In the genomic region with DNA sequence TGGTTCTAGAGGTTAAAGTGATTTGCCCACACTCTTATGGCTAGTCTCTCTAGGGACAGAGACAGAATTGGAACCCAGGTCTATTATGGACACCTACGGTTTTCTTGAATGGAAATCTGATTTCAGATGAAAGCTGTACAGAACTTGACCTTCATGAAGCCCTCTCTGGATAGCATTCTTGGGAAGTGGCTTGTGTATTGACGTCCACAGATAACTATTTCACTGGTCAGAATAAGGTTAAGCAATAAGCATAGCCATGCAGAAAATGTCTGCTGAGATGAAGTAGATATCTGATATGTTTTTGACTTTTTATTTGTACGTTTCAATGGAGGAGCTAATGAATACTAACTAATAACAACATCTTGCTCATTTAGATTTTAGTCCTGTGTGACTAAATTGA, we compare ENCODE assay signal across 8 cellular contexts. TPM values are rescaled to one million over a fixed set of nuclear protein-coding genes. Genes with fewer than 3 reads are reported as not detected.
DNase-seq lines count a peak whose midpoint lies in the region; ATAC-seq, FAIRE-seq and TF ChIP-seq lines count a peak whose summit lies in the region.

No MANE protein-coding gene starts in this region.

- H3K9me3 Mint-ChIP-seq in activated naive CD4-positive, alpha-beta T cell treated with anti-CD3 and anti-CD28 coated beads for 36 hours, result no peaks in the 10 kb centered on the region

- peak overlapping the region; percentile 68 for H3K4me3 Mint-ChIP-seq in activated naive CD4-positive, alpha-beta T cell treated with anti-CD3 and anti-CD28 coated beads for 36 hours

- H3K4me2 ChIP-seq in HepG2 (ENCODE audit: low read depth, low read length), result peak overlapping the region; percentile 70

- peak overlapping the region; percentile 61; the same call in 1 of the 2 replicates for H3K9ac ChIP-seq in HepG2 (ENCODE audit: insufficient read depth, low read depth, low read length)

- TF ChIP-seq CTCF in brain microvascular endothelial cell (IDR thresholded peaks at IDR 0.05; ENCODE audit: low read depth, low read length, missing control alignments) (no peak), HepG2 (CRISPR knock-in tag; IDR thresholded peaks at IDR 0.05) (no peak), upper lobe of right lung (IDR thresholded peaks at IDR 0.05) (no peak)

- H3K27me3 Mint-ChIP-seq in activated naive CD4-positive, alpha-beta T cell treated with anti-CD3 and anti-CD28 coated beads for 36 hours (ENCODE audit: low read depth), result peaks cover 50% of the 10 kb centered on the region

- H3K4me1 Mint-ChIP-seq in activated naive CD4-positive, alpha-beta T cell treated with anti-CD3 and anti-CD28 coated beads for 36 hours (ENCODE audit: low read depth), result peaks cover 13% of the 10 kb centered on the region

- H3K36me3 Mint-ChIP-seq in activated naive CD4-positive, alpha-beta T cell treated with anti-CD3 and anti-CD28 coated beads for 36 hours (ENCODE audit: low read depth), result no peaks in the 10 kb centered on the region

- TF ChIP-seq EP300 in HepG2 (IDR thresholded peaks at IDR 0.05; ENCODE audit: low read depth in 2 of 2, low read length in 2 of 2) (no peak), HepG2 (CRISPR knock-in tag; IDR thresholded peaks at IDR 0.05; ENCODE audit: borderline replicate concordance) (no peak)

- H2AFZ ChIP-seq in HepG2 (ENCODE audit: low read length), result no peak overlapping the region

- no peak for TF ChIP-seq POLR2A in HepG2 (IDR thresholded peaks at IDR 0.05; ENCODE audit: insufficient read depth in 1 of 2, low read depth in 2 of 2, low read length in 2 of 2)

- H3K27ac ChIP-seq in brain microvascular endothelial cell, result peak overlapping the region; percentile 96
- H3K27ac ChIP-seq in HepG2 (ENCODE audit: extremely low read length, insufficient read depth, low read length), result no peak overlapping the region
- H3K27ac ChIP-seq in upper lobe of right lung, result peak overlapping the region; percentile 86

- no peak overlapping the region for H3K27ac Mint-ChIP-seq in activated naive CD4-positive, alpha-beta T cell treated with anti-CD3 and anti-CD28 coated beads for 36 hours

- ATAC-seq in HepG2, result no peak
- no peak for ATAC-seq in upper lobe of right lung
- no peak for ATAC-seq in HG03196 (IDR thresholded peaks at IDR 0.05; ENCODE audit: unreplicated experiment)

- intact Hi-C loops in activated naive CD4-positive, alpha-beta T cell treated with anti-CD3 and anti-CD28 coated beads for 36 hours (cut with micrococcal nuclease), result no loop called here
- intact Hi-C loops in HepG2 (cut with micrococcal nuclease; ENCODE audit: unreplicated experiment) (no loop called here), upper lobe of right lung (cut with DNase I) (no loop called here)

- no peaks in the 10 kb centered on the region for H3K27me3 ChIP-seq in brain microvascular endothelial cell (replicated peaks)
- peaks cover 0 to 23% of the 10 kb centered on the region in 2 experiments; a peak in 3 of 5 replicates for H3K27me3 ChIP-seq in HepG2 (ENCODE audit: control insufficient read depth in 1 of 2, insufficient read depth in 2 of 2, low read length in 2 of 2)
- H3K27me3 ChIP-seq in upper lobe of right lung, result no peaks in the 10 kb centered on the region

- no peak for FAIRE-seq in HepG2 (lab: Jason Lieb, UNC)

- H3K4me3 ChIP-seq in brain microvascular endothelial cell (ENCODE audit: low read depth, low read length) (peak overlapping the region; percentile 65), HepG2 (replicated peaks in 1 of 3; ENCODE audit: insufficient read depth in 1 of 3, low read depth in 2 of 3, low read length in 3 of 3) (peak overlapping the region; percentile 57 to 78 (median 78); a peak in 5 of 6 replicates), upper lobe of right lung (peak overlapping the region; percentile 72)

- CTCF ChIA-PET in activated naive CD4-positive, alpha-beta T cell treated with anti-CD3 and anti-CD28 coated beads for 36 hours (lab: Charles Lee), result interaction anchor here (1.2 kb wide), 1 partner anchor 11 kb away, joined by 4 read pairs; a partner anchor contains a TSS
- CTCF ChIA-PET in HepG2 (lab: Yijun Ruan, JAX; ENCODE audit: low intra/inter-chr PET ratio, low total read pairs), result no interaction called here

- no peak for TF ChIP-seq RAD21 in HepG2 (CRISPR knock-in tag; IDR thresholded peaks at IDR 0.05)

- no peaks in the 10 kb centered on the region for H4K20me1 ChIP-seq in HepG2 (ENCODE audit: insufficient read depth, low read length)

- in situ Hi-C loops in brain microvascular endothelial cell (cut with HindIII; ENCODE audit: low pct_ligation_motif_present, low sequenced_read_pairs) (no loop called here), HepG2 (cut with HindIII; ENCODE audit: extremely low pct_ligation_motif_present, low pct_unique_long_range_greater_than_20kb) (no loop called here)

- BruUV-seq in HepG2 (replicated peaks; lab: Mats Ljungman, UMichigan), result no TSS peak

- H3K9me3 ChIP-seq in HepG2 (ENCODE audit: low read length) (no peaks in the 10 kb centered on the region), upper lobe of right lung (no peaks in the 10 kb centered on the region)

- H3K79me2 ChIP-seq in HepG2 (ENCODE audit: insufficient read depth, low read length), result no peaks in the 10 kb centered on the region

- DNase-seq in activated naive CD4-positive, alpha-beta T cell treated with anti-CD3 and anti-CD28 coated beads for 36 hours, result no peak
- no peak for DNase-seq in activated naive CD4-positive, alpha-beta T cell (lab: John Stamatoyannopoulos, UW)
- peak; percentile 76 for DNase-seq in brain microvascular endothelial cell
- DNase-seq in HepG2 (ENCODE audit: low spot score), result peak; percentile 30
- no peak for DNase-seq in upper lobe of right lung
- no peak for DNase-seq in cortex of kidney (lab: John Stamatoyannopoulos, UW)
- no peak for DNase-seq in stimulated activated CD4-positive, alpha-beta T cell treated with anti-CD3 and anti-CD28 coated beads, Interleukin-4, amount 100 ng/mL, for 24 hours

- H3K4me1 ChIP-seq in HepG2 (ENCODE audit: insufficient read depth, low read length), result peaks cover 23% of the 10 kb centered on the region
- H3K4me1 ChIP-seq in upper lobe of right lung, result peaks cover 13% of the 10 kb centered on the region

- 25% methylated on average over 3 of the region's 3 CpGs for WGBS in HepG2 (ENCODE audit: low lambda C conversion rate)

- H3K36me3 ChIP-seq in brain microvascular endothelial cell (replicated peaks), result peaks cover 9% of the 10 kb centered on the region
- H3K36me3 ChIP-seq in HepG2 (replicated peaks in 1 of 2; ENCODE audit: control insufficient read depth in 1 of 2, insufficient read depth in 2 of 2, low read length in 2 of 2), result peaks cover 0 to 2% of the 10 kb centered on the region in 2 experiments; a peak in 2 of 5 replicates
- peaks cover 5% of the 10 kb centered on the region for H3K36me3 ChIP-seq in upper lobe of right lung

- POLR2A ChIA-PET in HepG2 (lab: Yijun Ruan, JAX), result interaction anchor here (0.9 to 1.3 kb wide), 2 partner anchors 29 to 146 kb away, joined by 5 read pairs; no protein-coding TSS in a partner anchor

RNA-seq across cellular contexts. Expression of a gene that starts 1.1 kb away (rescaled TPM):
- 1 to 10 TPM; 1.2 to 2.2 TPM for total RNA-seq in activated naive CD4-positive, alpha-beta T cell treated with anti-CD3 and anti-CD28 coated beads for 36 hours
- total RNA-seq in HepG2 (2016; rRNA removed; fragmentation: Illumina TruSeq; extraction: Trizol) (4.1 and 6.1 TPM in 2 replicates), upper lobe of right lung (4.2 TPM)
- 9.6 and 10.5 TPM in 2 replicates for total RNA-seq in HepG2 (2016; cell fraction: cytosol; rRNA removed; fragmentation: Illumina TruSeq; extraction: Trizol; ENCODE audit: low read depth)
- 3.9 and 5.8 TPM in 2 replicates for total RNA-seq in HepG2 (2016; cell fraction: insoluble cytoplasmic fraction; rRNA removed; fragmentation: Illumina TruSeq; extraction: Trizol)
- total RNA-seq in HepG2 (2016; cell fraction: membrane; rRNA removed; fragmentation: Illumina TruSeq; extraction: Trizol), result 9.2 and 11.6 TPM in 2 replicates
- 5.6 and 5.9 TPM in 2 replicates for total RNA-seq in HepG2 (2016; cell fraction: nucleus; rRNA removed; fragmentation: Illumina TruSeq; extraction: Trizol)
- 7.2 and 7.6 TPM in 2 replicates for polyA plus RNA-seq in HepG2 (2011; rRNA removed)
- polyA plus RNA-seq in HepG2 (2011; cell fraction: cytosol; rRNA removed), result 5.8 and 7.1 TPM in 2 replicates
- polyA plus RNA-seq in HepG2 (2011; cell fraction: nucleus; rRNA removed), result 10.9 and 15.5 TPM in 2 replicates
- 3.8 and 5.5 TPM in 2 replicates for polyA plus RNA-seq in HepG2 (2012)
- polyA plus RNA-seq in HepG2 (2016; cell fraction: cytosol; fragmentation: Illumina TruSeq; extraction: Trizol; ENCODE audit: low read depth), result 12.4 and 13.2 TPM in 2 replicates
- 3.1 and 3.6 TPM in 2 replicates for polyA plus RNA-seq in HepG2 (2016; cell fraction: insoluble cytoplasmic fraction; fragmentation: Illumina TruSeq; extraction: Trizol; ENCODE audit: low read depth)
- 8.8 and 10.0 TPM in 2 replicates for polyA plus RNA-seq in HepG2 (2016; cell fraction: membrane; fragmentation: Illumina TruSeq; extraction: Trizol; ENCODE audit: low read depth)
- 10.3 and 11.4 TPM in 2 replicates for polyA plus RNA-seq in HepG2 (2016; cell fraction: nucleus; fragmentation: Illumina TruSeq; extraction: Trizol; ENCODE audit: insufficient read depth, low read depth)
- polyA minus RNA-seq in HepG2 (2011; rRNA and poly(A)+ RNA removed; ENCODE audit: low replicate concordance), result 9.7 and 11.0 TPM in 2 replicates
- 2.6 and 3.7 TPM in 2 replicates for polyA minus RNA-seq in HepG2 (2011; cell fraction: cytosol; rRNA and poly(A)+ RNA removed)
- polyA minus RNA-seq in HepG2 (2011; cell fraction: nucleus; rRNA and poly(A)+ RNA removed), result 4.5 and 8.3 TPM in 2 replicates

RNA-seq across cellular contexts. Expression of a gene that starts 10.0 kb away (rescaled TPM):
- 10 to 100 TPM; 15.4 to 16.5 TPM for total RNA-seq in activated naive CD4-positive, alpha-beta T cell treated with anti-CD3 and anti-CD28 coated beads for 36 hours
- total RNA-seq in HepG2 (2016; rRNA removed; fragmentation: Illumina TruSeq; extraction: Trizol) (54.4 and 72.2 TPM in 2 replicates), upper lobe of right lung (132 TPM)
- 23.8 and 24.8 TPM in 2 replicates for total RNA-seq in HepG2 (2016; cell fraction: cytosol; rRNA removed; fragmentation: Illumina TruSeq; extraction: Trizol; ENCODE audit: low read depth)
- 51.9 and 66.9 TPM in 2 replicates for total RNA-seq in HepG2 (2016; cell fraction: insoluble cytoplasmic fraction; rRNA removed; fragmentation: Illumina TruSeq; extraction: Trizol)
- total RNA-seq in HepG2 (2016; cell fraction: membrane; rRNA removed; fragmentation: Illumina TruSeq; extraction: Trizol), result 27.8 and 29.0 TPM in 2 replicates
- total RNA-seq in HepG2 (2016; cell fraction: nucleus; rRNA removed; fragmentation: Illumina TruSeq; extraction: Trizol), result 65.7 and 68.9 TPM in 2 replicates
- polyA plus RNA-seq in HepG2 (2011; rRNA removed), result 16.2 and 17.9 TPM in 2 replicates
- polyA plus RNA-seq in HepG2 (2011; cell fraction: cytosol; rRNA removed), result 10.1 and 15.9 TPM in 2 replicates
- polyA plus RNA-seq in HepG2 (2011; cell fraction: nucleus; rRNA removed), result 18.6 and 22.0 TPM in 2 replicates
- 30.2 and 31.4 TPM in 2 replicates for polyA plus RNA-seq in HepG2 (2012)
- polyA plus RNA-seq in HepG2 (2016; cell fraction: cytosol; fragmentation: Illumina TruSeq; extraction: Trizol; ENCODE audit: low read depth), result 0.95 and 1.2 TPM in 2 replicates
- polyA plus RNA-seq in HepG2 (2016; cell fraction: insoluble cytoplasmic fraction; fragmentation: Illumina TruSeq; extraction: Trizol; ENCODE audit: low read depth), result 35.8 and 36.1 TPM in 2 replicates
- 5.1 and 6.3 TPM in 2 replicates for polyA plus RNA-seq in HepG2 (2016; cell fraction: membrane; fragmentation: Illumina TruSeq; extraction: Trizol; ENCODE audit: low read depth)
- polyA plus RNA-seq in HepG2 (2016; cell fraction: nucleus; fragmentation: Illumina TruSeq; extraction: Trizol; ENCODE audit: insufficient read depth, low read depth), result 31.1 and 33.7 TPM in 2 replicates
- 46.5 and 46.8 TPM in 2 replicates for polyA minus RNA-seq in HepG2 (2011; rRNA and poly(A)+ RNA removed; ENCODE audit: low replicate concordance)
- 52.1 and 66.1 TPM in 2 replicates for polyA minus RNA-seq in HepG2 (2011; cell fraction: cytosol; rRNA and poly(A)+ RNA removed)
- polyA minus RNA-seq in HepG2 (2011; cell fraction: nucleus; rRNA and poly(A)+ RNA removed), result 151 and 164 TPM in 2 replicates

Comparison
In these comparisons a context has a peak if more than half of its experiments do, and no peak if none do; other contexts are left out.
1. DNase-seq: peak in brain microvascular endothelial cell (single experiment) and HepG2 (single experiment); none in activated naive CD4-positive, alpha-beta T cell treated with anti-CD3 and anti-CD28 coated beads for 36 hours (single experiment), activated naive CD4-positive, alpha-beta T cell (0 of 4), upper lobe of right lung (single experiment), cortex of kidney (single experiment) and stimulated activated CD4-positive, alpha-beta T cell treated with anti-CD3 and anti-CD28 coated beads, Interleukin-4, amount 100 ng/mL, for 24 hours (single experiment).
2. Peak in every context shown above with its lines, with median percentiles within 50 percentile points of each other: H3K4me3 ChIP-seq.